In the genomic region with DNA sequence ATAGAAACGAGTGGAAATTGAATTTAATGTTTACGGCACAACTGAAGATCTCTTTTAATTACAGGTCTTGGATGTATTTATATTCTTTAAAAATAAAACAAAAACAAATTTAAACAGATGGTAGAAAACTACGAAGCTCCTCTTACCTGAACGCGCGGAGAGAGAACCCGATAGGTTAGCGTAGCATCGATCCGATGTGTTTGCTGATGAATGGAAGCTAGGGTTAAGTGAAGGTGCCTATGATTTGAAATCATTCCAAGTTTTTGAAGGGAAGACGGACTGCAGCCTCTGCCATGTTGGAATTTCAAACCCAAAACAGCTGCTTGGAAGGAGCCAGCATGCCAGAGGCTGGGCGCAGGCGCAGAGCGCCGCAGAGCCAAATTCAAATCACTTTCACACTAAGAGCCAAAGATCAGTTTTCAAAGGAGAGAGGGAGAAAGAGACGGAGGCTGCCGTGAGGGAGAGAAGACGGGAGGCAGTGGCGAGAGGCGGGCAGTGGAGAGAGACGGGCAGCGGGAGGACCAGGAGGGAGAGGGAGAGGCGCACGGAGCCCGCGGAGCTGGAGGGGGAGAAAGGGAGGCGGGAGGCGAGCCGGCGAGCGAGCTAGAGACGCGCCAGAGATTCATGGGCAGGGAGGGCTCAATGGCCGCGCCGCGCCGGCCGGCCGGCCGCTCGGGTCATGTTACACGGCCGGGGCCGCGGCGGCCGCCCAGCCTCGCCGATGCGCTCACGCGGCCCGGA, we compare ENCODE assay signal across 8 cellular contexts. TPM values are rescaled to one million over a fixed set of nuclear protein-coding genes. Genes with fewer than 3 reads are reported as not detected.
DNase-seq lines count a peak whose midpoint lies in the region; ATAC-seq and TF ChIP-seq lines count a peak whose summit lies in the region.

A gene with protein sequence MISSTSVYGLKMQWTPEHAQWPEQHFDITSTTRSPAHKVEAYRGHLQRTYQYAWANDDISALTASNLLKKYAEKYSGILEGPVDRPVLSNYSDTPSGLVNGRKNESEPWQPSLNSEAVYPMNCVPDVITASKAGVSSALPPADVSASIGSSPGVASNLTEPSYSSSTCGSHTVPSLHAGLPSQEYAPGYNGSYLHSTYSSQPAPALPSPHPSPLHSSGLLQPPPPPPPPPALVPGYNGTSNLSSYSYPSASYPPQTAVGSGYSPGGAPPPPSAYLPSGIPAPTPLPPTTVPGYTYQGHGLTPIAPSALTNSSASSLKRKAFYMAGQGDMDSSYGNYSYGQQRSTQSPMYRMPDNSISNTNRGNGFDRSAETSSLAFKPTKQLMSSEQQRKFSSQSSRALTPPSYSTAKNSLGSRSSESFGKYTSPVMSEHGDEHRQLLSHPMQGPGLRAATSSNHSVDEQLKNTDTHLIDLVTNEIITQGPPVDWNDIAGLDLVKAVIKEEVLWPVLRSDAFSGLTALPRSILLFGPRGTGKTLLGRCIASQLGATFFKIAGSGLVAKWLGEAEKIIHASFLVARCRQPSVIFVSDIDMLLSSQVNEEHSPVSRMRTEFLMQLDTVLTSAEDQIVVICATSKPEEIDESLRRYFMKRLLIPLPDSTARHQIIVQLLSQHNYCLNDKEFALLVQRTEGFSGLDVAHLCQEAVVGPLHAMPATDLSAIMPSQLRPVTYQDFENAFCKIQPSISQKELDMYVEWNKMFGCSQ (minus strand): TSS at position 317 of the 741 bp plus-strand sequence. CDS start 1,081 bp downstream, outside the sequence.

- H3K4me1 ChIP-seq in ACC112 (ENCODE audit: control insufficient read depth, insufficient read depth, low read length, unreplicated experiment) (peaks cover 10% of the 10 kb centered on the region), mesendoderm (ENCODE audit: control insufficient read depth, low read depth, low read length) (no peaks in the 10 kb centered on the region), transverse colon (peaks cover 0 to 15% (median 7%) of the 10 kb centered on the region in 4 donors)

- H3K27me3 ChIP-seq in ACC112 (ENCODE audit: insufficient read depth, low read length) = no peaks in the 10 kb centered on the region
- no peaks in the 10 kb centered on the region for H3K27me3 ChIP-seq in mesendoderm (ENCODE audit: insufficient read depth, low read length, poor library complexity)
- peaks cover 39% of the 10 kb centered on the region for H3K27me3 ChIP-seq in transverse colon

- DNase-seq in HK-2 (ENCODE audit: unreplicated experiment) = peak; percentile 81
- DNase-seq in SHP77 (lab: John Stamatoyannopoulos, UW) = peak; percentile 42 to 55
- peak; percentile 60 for DNase-seq in epithelial cell of proximal tubule (ENCODE audit: low read depth)
- peak; percentile 93 for DNase-seq in mesendoderm
- peak; percentile 41 for DNase-seq in transverse colon
- DNase-seq in NAMALWA (ENCODE audit: low spot score) = no peak

- no CpG with 5 or more reads among the region's 54 CpGs for WGBS in mesendoderm (ENCODE audit: extremely low coverage, insufficient coverage, low lambda C conversion rate)
- whole genome bisulfite sequencing in transverse colon (ENCODE audit: low coverage in 1 of 2), 2 donors = 4 to 12% methylated on average over 11 to 46 of the region's 54 CpGs

- TF ChIP-seq EP300 in transverse colon (IDR thresholded peaks at IDR 0.05; ENCODE audit: low read depth) = no peak

- TF ChIP-seq CTCF in epithelial cell of proximal tubule (conservative IDR thresholded peaks at IDR 0.05; ENCODE audit: low read depth, low read length) = no peak
- TF ChIP-seq CTCF in transverse colon (IDR thresholded peaks at IDR 0.05) = no peak

- H3K9ac ChIP-seq in mesendoderm (ENCODE audit: low read length) = peak within 1 kb of the TSS; percentile 75

- TF ChIP-seq POLR2A in transverse colon (IDR thresholded peaks at IDR 0.05) = peak; percentile 61

- ATAC-seq in GM19463 (IDR thresholded peaks at IDR 0.05; ENCODE audit: unreplicated experiment) = no peak

- H3K56ac ChIP-seq in mesendoderm (ENCODE audit: low read length) = peak within 1 kb of the TSS; percentile 99

- H3K79me1 ChIP-seq in mesendoderm (ENCODE audit: low read length) = peaks cover 2% of the 10 kb centered on the region

- in situ Hi-C loops in transverse colon (cut with MboI; ENCODE audit: low pct_ligation_motif_present in 1 of 4, low pct_unique_long_range_greater_than_20kb in 1 of 4, low sequenced_read_pairs in 3 of 4) = no loop called here

- peak within 1 kb of the TSS; percentile 90 for H2AFZ ChIP-seq in ACC112 (ENCODE audit: low read length, unreplicated experiment)

- H3K27ac ChIP-seq in ACC112 (ENCODE audit: low read depth, low read length) = peak within 1 kb of the TSS; percentile 79
- peak within 1 kb of the TSS; percentile 99 for H3K27ac ChIP-seq in mesendoderm (ENCODE audit: low read depth, low read length)
- peak within 1 kb of the TSS; percentile 80 to 94 (median 90) for H3K27ac ChIP-seq in transverse colon

- peak within 1 kb of the TSS; percentile 90 for H2BK120ac ChIP-seq in mesendoderm (ENCODE audit: low read depth, low read length)

- peak within 1 kb of the TSS; percentile 54 for H3K23ac ChIP-seq in mesendoderm (ENCODE audit: low read length)

- H3K4me3 ChIP-seq in ACC112 (ENCODE audit: low read depth, low read length) (peak within 1 kb of the TSS; percentile 88), epithelial cell of proximal tubule (ENCODE audit: low read depth, low read length) (peak within 1 kb of the TSS; percentile 63), mesendoderm (ENCODE audit: low read length) (peak within 1 kb of the TSS; percentile 71), transverse colon (peak within 1 kb of the TSS; percentile 52 to 58 (median 52))

- no peak within 1 kb of the TSS for H4K5ac ChIP-seq in mesendoderm (ENCODE audit: low read length)

- intact Hi-C loops in transverse colon (cut with DNase I; ENCODE audit: low total_unique reads) = no loop called here

- peaks cover 44% of the 10 kb centered on the region for H3K79me2 ChIP-seq in ACC112 (ENCODE audit: control insufficient read depth, insufficient read depth, low read length, unreplicated experiment)
- H3K79me2 ChIP-seq in mesendoderm (ENCODE audit: control insufficient read depth, insufficient read depth, low read length) = peaks cover 12% of the 10 kb centered on the region

- H2AK5ac ChIP-seq in mesendoderm (ENCODE audit: low read length) = no peak within 1 kb of the TSS

- H4K8ac ChIP-seq in mesendoderm (ENCODE audit: low read depth, low read length) = peak within 1 kb of the TSS; percentile 77

- H3K36me3 ChIP-seq in ACC112 (ENCODE audit: insufficient read depth, low read length) (no peaks in the 10 kb centered on the region), mesendoderm (ENCODE audit: control insufficient read depth, insufficient read depth, low read length) (no peaks in the 10 kb centered on the region), transverse colon (no peaks in the 10 kb centered on the region)

- peak within 1 kb of the TSS; percentile 98 for H3K18ac ChIP-seq in mesendoderm (ENCODE audit: low read length)

- H3K4ac ChIP-seq in mesendoderm (ENCODE audit: low read depth, low read length) = peak within 1 kb of the TSS; percentile 98

- H3K4me2 ChIP-seq in mesendoderm (ENCODE audit: low read length) = peak within 1 kb of the TSS; percentile 95

- peak within 1 kb of the TSS; percentile 90 for H2BK5ac ChIP-seq in mesendoderm (ENCODE audit: low read length)

- H3K9me3 ChIP-seq in transverse colon = no peaks in the 10 kb centered on the region

- peak within 1 kb of the TSS; percentile 46 for H2BK15ac ChIP-seq in mesendoderm (replicated peaks; ENCODE audit: low read depth)

RNA-seq across cellular contexts. Expression of the gene that starts here (rescaled TPM):
- 3.2 and 7.7 TPM in 2 replicates for total RNA-seq in epithelial cell of proximal tubule
- 7.2 TPM for polyA plus RNA-seq in mesendoderm (2013, experiment 1 of 2)
- 6.8 TPM for polyA plus RNA-seq in mesendoderm (2013, experiment 2 of 2)
- total RNA-seq in transverse colon = 1 to 10 TPM in 2 of 4 donors, under 1 TPM in 2; 0.75 to 1.3 (median 1.0) TPM
